8 cellular contexts compared by ENCODE assay signal in genomic region chr2:223945755-223946154, GRCh38. TPM values are rescaled to one million over a fixed set of nuclear protein-coding genes. Genes with fewer than 3 reads are reported as not detected.
DNase-seq lines count a peak whose midpoint lies in the region; ATAC-seq, FAIRE-seq and TF ChIP-seq lines count a peak whose summit lies in the region.

No MANE protein-coding gene starts in this region.

- POLR2A ChIA-PET in HepG2 (lab: Yijun Ruan, JAX), result interaction anchor here (0.8 to 3.6 kb wide), 7 partner anchors 10 to 92 kb away, joined by 5 to 69 read pairs (median 6); partner anchors contain the start of gene MRPL44

- intact Hi-C loops in HepG2 (cut with micrococcal nuclease; ENCODE audit: unreplicated experiment), result loop anchor here (1.0 to 2.0 kb wide), 2 partner anchors 15 to 37 kb away; no protein-coding TSS in a partner anchor
- intact Hi-C loops in right lobe of liver (cut with DNase I), result no loop called here
- intact Hi-C loops in upper lobe of right lung (cut with DNase I), result no loop called here

- no peak overlapping the region for H2AFZ ChIP-seq in HepG2 (ENCODE audit: low read length)

- peak overlapping the region in 1 of 3 experiments; percentile 99; a peak in 1 of 6 replicates for H3K4me3 ChIP-seq in HepG2 (replicated peaks in 1 of 3; ENCODE audit: insufficient read depth in 1 of 3, low read depth in 2 of 3, low read length in 3 of 3)
- no peak overlapping the region for H3K4me3 ChIP-seq in right lobe of liver
- H3K4me3 ChIP-seq in mononuclear cell (ENCODE audit: low read length), result peak overlapping the region; percentile 88
- peak overlapping the region; percentile 81 for H3K4me3 ChIP-seq in upper lobe of right lung

- CTCF ChIA-PET in HepG2 (lab: Yijun Ruan, JAX; ENCODE audit: low intra/inter-chr PET ratio, low total read pairs), result no interaction called here

- H3K79me2 ChIP-seq in HepG2 (ENCODE audit: insufficient read depth, low read length), result peaks cover 36% of the 10 kb centered on the region

- DNase-seq in HepG2 (ENCODE audit: low spot score), result no peak
- DNase-seq in right lobe of liver, result no peak
- DNase-seq in upper lobe of right lung, result no peak
- DNase-seq in SW 1271 (lab: John Stamatoyannopoulos, UW), result no peak

- TF ChIP-seq RAD21 in HepG2 (CRISPR knock-in tag; IDR thresholded peaks at IDR 0.05), result no peak

- H3K9me3 Mint-ChIP-seq in activated naive CD8-positive, alpha-beta T cell (ENCODE audit: low read depth), result peaks cover 3% of the 10 kb centered on the region

- H3K9me3 ChIP-seq in HepG2 (ENCODE audit: low read length) (no peaks in the 10 kb centered on the region), right lobe of liver (no peaks in the 10 kb centered on the region), mononuclear cell (ENCODE audit: low read depth, low read length) (no peaks in the 10 kb centered on the region), upper lobe of right lung (no peaks in the 10 kb centered on the region)

- in situ Hi-C loops in HepG2 (cut with HindIII; ENCODE audit: extremely low pct_ligation_motif_present, low pct_unique_long_range_greater_than_20kb), result no loop called here

- H3K4me1 ChIP-seq in HepG2 (ENCODE audit: insufficient read depth, low read length), result peaks cover 36% of the 10 kb centered on the region
- peaks cover 0 to 9% (median 0%) of the 10 kb centered on the region in 4 donors for H3K4me1 ChIP-seq in right lobe of liver
- H3K4me1 ChIP-seq in mononuclear cell (ENCODE audit: insufficient read depth, low read length), result peaks cover 40% of the 10 kb centered on the region
- peaks cover 25% of the 10 kb centered on the region for H3K4me1 ChIP-seq in upper lobe of right lung

- no TSS peak for BruUV-seq in HepG2 (replicated peaks; lab: Mats Ljungman, UMichigan)

- peak overlapping the region; percentile 77 for H3K27ac Mint-ChIP-seq in activated naive CD8-positive, alpha-beta T cell

- H3K9ac ChIP-seq in HepG2 (ENCODE audit: insufficient read depth, low read depth, low read length), result no peak overlapping the region

- no peaks in the 10 kb centered on the region for H3K36me3 ChIP-seq in HepG2 (replicated peaks in 1 of 2; ENCODE audit: control insufficient read depth in 1 of 2, insufficient read depth in 2 of 2, low read length in 2 of 2)
- H3K36me3 ChIP-seq in right lobe of liver, result no peaks in the 10 kb centered on the region
- no peaks in the 10 kb centered on the region for H3K36me3 ChIP-seq in upper lobe of right lung

- peaks cover 4% of the 10 kb centered on the region for H3K36me3 Mint-ChIP-seq in activated naive CD8-positive, alpha-beta T cell

- WGBS in HepG2 (ENCODE audit: low lambda C conversion rate), result 91% methylated on average over 4 of the region's 4 CpGs
- WGBS in right lobe of liver (ENCODE audit: insufficient coverage, low coverage, low lambda C conversion rate, missing lambda C conversion rate), result 60% methylated on average over 3 of the region's 4 CpGs

- H3K27me3 ChIP-seq in HepG2 (ENCODE audit: control insufficient read depth in 1 of 2, insufficient read depth in 2 of 2, low read length in 2 of 2), result no peaks in the 10 kb centered on the region; a peak in 1 of 5 replicates
- no peaks in the 10 kb centered on the region for H3K27me3 ChIP-seq in right lobe of liver
- no peaks in the 10 kb centered on the region for H3K27me3 ChIP-seq in mononuclear cell (ENCODE audit: insufficient read depth, low read length)
- no peaks in the 10 kb centered on the region for H3K27me3 ChIP-seq in upper lobe of right lung

- peak overlapping the region; percentile 85 for H3K4me3 Mint-ChIP-seq in activated naive CD8-positive, alpha-beta T cell

- peak overlapping the region; percentile 57 for H3K4me2 ChIP-seq in HepG2 (ENCODE audit: low read depth, low read length)

- TF ChIP-seq POLR2A in HepG2 (IDR thresholded peaks at IDR 0.05; ENCODE audit: insufficient read depth in 1 of 2, low read depth in 2 of 2, low read length in 2 of 2) (no peak), right lobe of liver (IDR thresholded peaks at IDR 0.05) (no peak)

- no peaks in the 10 kb centered on the region for H3K27me3 Mint-ChIP-seq in activated naive CD8-positive, alpha-beta T cell

- FAIRE-seq in HepG2 (lab: Jason Lieb, UNC), result no peak

- H3K4me1 Mint-ChIP-seq in activated naive CD8-positive, alpha-beta T cell (ENCODE audit: low read depth), result peaks cover 56% of the 10 kb centered on the region

- no peak for TF ChIP-seq EP300 in HepG2 (IDR thresholded peaks at IDR 0.05; ENCODE audit: low read depth in 2 of 2, low read length in 2 of 2)
- TF ChIP-seq EP300 in HepG2 (CRISPR knock-in tag; IDR thresholded peaks at IDR 0.05; ENCODE audit: borderline replicate concordance), result no peak

- no peak for TF ChIP-seq CTCF in HepG2 (CRISPR knock-in tag; IDR thresholded peaks at IDR 0.05)
- no peak for TF ChIP-seq CTCF in right lobe of liver (IDR thresholded peaks at IDR 0.05)
- no peak for TF ChIP-seq CTCF in upper lobe of right lung (IDR thresholded peaks at IDR 0.05)

- H4K20me1 ChIP-seq in HepG2 (ENCODE audit: insufficient read depth, low read length), result peaks cover 7% of the 10 kb centered on the region; the same call in 1 of the 2 replicates

- no peak for ATAC-seq in HepG2
- no peak for ATAC-seq in right lobe of liver
- ATAC-seq in upper lobe of right lung, result no peak
- no peak for ATAC-seq in HG03520 (IDR thresholded peaks at IDR 0.05; ENCODE audit: unreplicated experiment)
- no peak for ATAC-seq in GM18870 (IDR thresholded peaks at IDR 0.05; ENCODE audit: unreplicated experiment)

- H3K27ac ChIP-seq in HepG2 (ENCODE audit: extremely low read length, insufficient read depth, low read length) (no peak overlapping the region), right lobe of liver (no peak overlapping the region), upper lobe of right lung (peak overlapping the region; percentile 93)

TF ChIP-seq in HepG2, 621 proteins besides CTCF, POLR2A, EP300 and RAD21:
- TF ChIP-seq CREB1 (IDR thresholded peaks at IDR 0.05) (no peak), CREB1 (CRISPR knock-in tag; IDR thresholded peaks at IDR 0.05) (0 out of 2 replicates have a peak, but pooled peaks have one; percentile 15), ZNF670 (CRISPR knock-in tag; IDR thresholded peaks at IDR 0.05; ENCODE audit: borderline replicate concordance) (no peak)
TF ChIP-seq in HepG2: peak in this region for 1.

RNA-seq across cellular contexts. Expression of gene WDFY1, which starts 0.6 kb away (rescaled TPM):
- total RNA-seq in HepG2 (2016; rRNA removed; fragmentation: Illumina TruSeq; extraction: Trizol) (77.0 and 92.1 TPM in 2 replicates), right lobe of liver (10 to 100 TPM; 19.7 to 28.0 (median 21.4) TPM), mononuclear cell (103 TPM), upper lobe of right lung (50.1 TPM)
- 11.5 and 14.6 TPM in 2 replicates for total RNA-seq in HepG2 (2016; cell fraction: cytosol; rRNA removed; fragmentation: Illumina TruSeq; extraction: Trizol; ENCODE audit: low read depth)
- 74.9 and 94.6 TPM in 2 replicates for total RNA-seq in HepG2 (2016; cell fraction: insoluble cytoplasmic fraction; rRNA removed; fragmentation: Illumina TruSeq; extraction: Trizol)
- 26.9 and 28.9 TPM in 2 replicates for total RNA-seq in HepG2 (2016; cell fraction: membrane; rRNA removed; fragmentation: Illumina TruSeq; extraction: Trizol)
- 97.2 and 104 TPM in 2 replicates for total RNA-seq in HepG2 (2016; cell fraction: nucleus; rRNA removed; fragmentation: Illumina TruSeq; extraction: Trizol)
- 77.1 and 78.4 TPM in 2 replicates for polyA plus RNA-seq in HepG2 (2011; rRNA removed)
- polyA plus RNA-seq in HepG2 (2011; cell fraction: cytosol; rRNA removed), result 40.1 and 47.7 TPM in 2 replicates
- 98.7 and 128 TPM in 2 replicates for polyA plus RNA-seq in HepG2 (2011; cell fraction: nucleus; rRNA removed)
- polyA plus RNA-seq in HepG2 (2012), result 36.5 and 42.3 TPM in 2 replicates
- 4.0 and 4.3 TPM in 2 replicates for polyA plus RNA-seq in HepG2 (2016; cell fraction: cytosol; fragmentation: Illumina TruSeq; extraction: Trizol; ENCODE audit: low read depth)
- polyA plus RNA-seq in HepG2 (2016; cell fraction: insoluble cytoplasmic fraction; fragmentation: Illumina TruSeq; extraction: Trizol; ENCODE audit: low read depth), result 72.6 and 75.5 TPM in 2 replicates
- polyA plus RNA-seq in HepG2 (2016; cell fraction: membrane; fragmentation: Illumina TruSeq; extraction: Trizol; ENCODE audit: low read depth), result 10.6 and 12.5 TPM in 2 replicates
- 136 and 138 TPM in 2 replicates for polyA plus RNA-seq in HepG2 (2016; cell fraction: nucleus; fragmentation: Illumina TruSeq; extraction: Trizol; ENCODE audit: insufficient read depth, low read depth)
- 55.3 and 443 TPM in 2 replicates for polyA minus RNA-seq in HepG2 (2011; rRNA and poly(A)+ RNA removed; ENCODE audit: low replicate concordance)
- 49.8 and 57.9 TPM in 2 replicates for polyA minus RNA-seq in HepG2 (2011; cell fraction: cytosol; rRNA and poly(A)+ RNA removed)
- polyA minus RNA-seq in HepG2 (2011; cell fraction: nucleus; rRNA and poly(A)+ RNA removed), result 186 and 218 TPM in 2 replicates

RNA-seq across cellular contexts. Expression of gene MRPL44, which starts 11.5 kb away (rescaled TPM):
- total RNA-seq in HepG2 (2016; rRNA removed; fragmentation: Illumina TruSeq; extraction: Trizol) (78.0 and 101 TPM in 2 replicates), right lobe of liver (10 to 100 TPM; 20.4 to 38.5 (median 23.5) TPM), mononuclear cell (69.6 TPM), upper lobe of right lung (18.9 TPM)
- total RNA-seq in HepG2 (2016; cell fraction: cytosol; rRNA removed; fragmentation: Illumina TruSeq; extraction: Trizol; ENCODE audit: low read depth), result 19.7 and 21.8 TPM in 2 replicates
- total RNA-seq in HepG2 (2016; cell fraction: insoluble cytoplasmic fraction; rRNA removed; fragmentation: Illumina TruSeq; extraction: Trizol), result 76.1 and 100 TPM in 2 replicates
- 38.1 and 39.0 TPM in 2 replicates for total RNA-seq in HepG2 (2016; cell fraction: membrane; rRNA removed; fragmentation: Illumina TruSeq; extraction: Trizol)
- 33.6 TPM in 2 replicates for total RNA-seq in HepG2 (2016; cell fraction: nucleus; rRNA removed; fragmentation: Illumina TruSeq; extraction: Trizol)
- 31.1 and 38.4 TPM in 2 replicates for polyA plus RNA-seq in HepG2 (2011; rRNA removed)
- polyA plus RNA-seq in HepG2 (2011; cell fraction: cytosol; rRNA removed), result 29.5 and 37.2 TPM in 2 replicates
- polyA plus RNA-seq in HepG2 (2011; cell fraction: nucleus; rRNA removed), result 7.5 and 10.9 TPM in 2 replicates
- 31.9 and 35.7 TPM in 2 replicates for polyA plus RNA-seq in HepG2 (2012)
- 10.7 and 11.0 TPM in 2 replicates for polyA plus RNA-seq in HepG2 (2016; cell fraction: cytosol; fragmentation: Illumina TruSeq; extraction: Trizol; ENCODE audit: low read depth)
- polyA plus RNA-seq in HepG2 (2016; cell fraction: insoluble cytoplasmic fraction; fragmentation: Illumina TruSeq; extraction: Trizol; ENCODE audit: low read depth), result 114 TPM in 2 replicates
- polyA plus RNA-seq in HepG2 (2016; cell fraction: membrane; fragmentation: Illumina TruSeq; extraction: Trizol; ENCODE audit: low read depth), result 18.8 and 22.2 TPM in 2 replicates
- polyA plus RNA-seq in HepG2 (2016; cell fraction: nucleus; fragmentation: Illumina TruSeq; extraction: Trizol; ENCODE audit: insufficient read depth, low read depth), result 42.6 and 43.1 TPM in 2 replicates
- 6.2 and 14.6 TPM in 2 replicates for polyA minus RNA-seq in HepG2 (2011; rRNA and poly(A)+ RNA removed; ENCODE audit: low replicate concordance)
- polyA minus RNA-seq in HepG2 (2011; cell fraction: cytosol; rRNA and poly(A)+ RNA removed), result 25.3 and 29.9 TPM in 2 replicates
- 14.3 and 18.9 TPM in 2 replicates for polyA minus RNA-seq in HepG2 (2011; cell fraction: nucleus; rRNA and poly(A)+ RNA removed)

Comparison
In these comparisons a context has a peak if more than half of its experiments do, and no peak if none do; other contexts are left out.
1. H3K4me3 ChIP-seq: peak in mononuclear cell (single experiment) and upper lobe of right lung (single experiment); none in right lobe of liver (0 of 3).